Comparison of ENCODE assay signal across 8 cellular contexts in genomic region chr11:47980093-47980906, GRCh38. TPM values are rescaled to one million over a fixed set of nuclear protein-coding genes. Genes with fewer than 3 reads are reported as not detected.
DNase-seq lines count a peak whose midpoint lies in the region; ATAC-seq and TF ChIP-seq lines count a peak whose summit lies in the region.

Gene PTPRJ, plus strand, starts transcription at chr11:47980559. Its CDS starts 354 bp downstream, at chr11:47980913.

- peak within 1 kb of the TSS; percentile 91 to 96 for H3K27ac Mint-ChIP-seq in natural killer cell treated with Interleukin-12 subunit alpha and Interleukin-12 subunit beta and Interleukin-15 and Interleukin-18, amount 100 ng/mL, for 72 hours

- H3K36me3 ChIP-seq in PC-9 (ENCODE audit: low read depth) (peaks cover 19% of the 10 kb centered on the region), thymus (ENCODE audit: control insufficient read depth, insufficient read depth) (no peaks in the 10 kb centered on the region)

- peak; percentile 45 for ATAC-seq in HG03066 (IDR thresholded peaks at IDR 0.05; ENCODE audit: low read depth, unreplicated experiment)
- peak; percentile 78 to 89 for ATAC-seq in natural killer cell treated with Interleukin-12 subunit alpha and Interleukin-12 subunit beta and Interleukin-15 and Interleukin-18, amount 100 ng/mL, for 72 hours

- H3K9me3 Mint-ChIP-seq in natural killer cell treated with Interleukin-12 subunit alpha and Interleukin-12 subunit beta and Interleukin-15 and Interleukin-18, amount 100 ng/mL, for 72 hours: no peaks in the 10 kb centered on the region

- peak within 1 kb of the TSS; percentile 99 for H3K4me2 ChIP-seq in PC-9

- DNase-seq in SIG-M5 treated with dmso at 0.1 percent for 504 hours (lab: John Stamatoyannopoulos, UW; ENCODE audit: unreplicated experiment) (peak; percentile 54), SIG-M5 (lab: John Stamatoyannopoulos, UW) (no peak), PC-9 (peak in 1 of 2 experiments; percentile 66), fibroblast of villous mesenchyme (ENCODE audit: low read depth) (peak; percentile 57)
- peak; percentile 89 for DNase-seq in activated effector memory CD4-positive, alpha-beta T cell treated with anti-CD3 and anti-CD28 coated beads, Interleukin-2, amount 50 U/mL, for 16 hours
- peak; percentile 76 for DNase-seq in natural killer cell treated with Interleukin-12 subunit alpha and Interleukin-12 subunit beta and Interleukin-15 and Interleukin-18, amount 100 ng/mL, for 72 hours (ENCODE audit: low spot score)

- H3K4me3 Mint-ChIP-seq in natural killer cell treated with Interleukin-12 subunit alpha and Interleukin-12 subunit beta and Interleukin-15 and Interleukin-18, amount 100 ng/mL, for 72 hours: peak within 1 kb of the TSS; percentile 82

- H3K4me1 ChIP-seq in PC-9 (replicated peaks; ENCODE audit: insufficient read depth): peaks cover 54% of the 10 kb centered on the region
- H3K4me1 ChIP-seq in thymus (ENCODE audit: control insufficient read depth, insufficient read depth, low read length): no peaks in the 10 kb centered on the region

- TF ChIP-seq CTCF in PC-9 (conservative IDR thresholded peaks at IDR 0.05): no peak
- TF ChIP-seq CTCF in fibroblast of villous mesenchyme (IDR thresholded peaks at IDR 0.05; ENCODE audit: insufficient read depth, low read depth, low read length): no peak

- intact Hi-C loops in PC-9 (cut with micrococcal nuclease; ENCODE audit: unreplicated experiment): loop anchor here (2.0 to 5.0 kb wide), 2 partner anchors 129 to 213 kb away; partner anchors contain the start of gene FNBP4

- peaks cover 43% of the 10 kb centered on the region for H3F3A ChIP-seq in PC-9 (ENCODE audit: insufficient read depth, low read depth)

- no peaks in the 10 kb centered on the region for H4K20me1 ChIP-seq in PC-9 (ENCODE audit: insufficient read depth)

- H3K4me3 ChIP-seq in PC-9 (peak within 1 kb of the TSS; percentile 93), fibroblast of villous mesenchyme (ENCODE audit: low read depth, low read length) (peak within 1 kb of the TSS; percentile 74), thymus (ENCODE audit: low read length) (peak within 1 kb of the TSS; percentile 75)

- H2AFZ ChIP-seq in PC-9: peak within 1 kb of the TSS; percentile 68

- H3K36me3 Mint-ChIP-seq in natural killer cell treated with Interleukin-12 subunit alpha and Interleukin-12 subunit beta and Interleukin-15 and Interleukin-18, amount 100 ng/mL, for 72 hours: peaks cover 10% of the 10 kb centered on the region

- no peaks in the 10 kb centered on the region for H3K9me3 ChIP-seq in PC-9 (ENCODE audit: insufficient read depth, low read depth)
- no peaks in the 10 kb centered on the region for H3K9me3 ChIP-seq in thymus (ENCODE audit: control insufficient read depth)

- CTCF ChIA-PET in PC-9 (lab: Charles Lee): interaction anchor here (0.7 to 1.9 kb wide), 4 partner anchors 33 to 129 kb away, joined by 3 to 7 read pairs (median 3); no protein-coding TSS in a partner anchor

- H3K27me3 ChIP-seq in PC-9 (ENCODE audit: insufficient read depth, low read depth) (no peaks in the 10 kb centered on the region), thymus (ENCODE audit: control insufficient read depth, insufficient read depth) (peaks cover 24% of the 10 kb centered on the region)

- H3K4me1 Mint-ChIP-seq in natural killer cell treated with Interleukin-12 subunit alpha and Interleukin-12 subunit beta and Interleukin-15 and Interleukin-18, amount 100 ng/mL, for 72 hours (ENCODE audit: low read depth in 2 of 2): peaks cover 30% of the 10 kb centered on the region in 2 donors

- POLR2A ChIA-PET in PC-9 (lab: Charles Lee; ENCODE audit: unreplicated experiment): interaction anchor here (0.6 kb wide), 2 partner anchors 56 to 74 kb away, joined by 5 to 23 read pairs; no protein-coding TSS in a partner anchor

- BruUV-seq in PC-9 (replicated peaks; lab: Mats Ljungman, UMichigan): no TSS peak

- H3K27me3 Mint-ChIP-seq in natural killer cell treated with Interleukin-12 subunit alpha and Interleukin-12 subunit beta and Interleukin-15 and Interleukin-18, amount 100 ng/mL, for 72 hours: no peaks in the 10 kb centered on the region

- H3K9me2 ChIP-seq in PC-9 (ENCODE audit: insufficient read depth): no peaks in the 10 kb centered on the region

- 3% methylated on average over 110 of the region's 110 CpGs for WGBS in thymus

- peak within 1 kb of the TSS; percentile 14; the same call in 1 of the 2 replicates for H3K27ac ChIP-seq in PC-9
- H3K27ac ChIP-seq in thymus (ENCODE audit: low read depth): peak within 1 kb of the TSS; percentile 86

- peaks cover 43% of the 10 kb centered on the region for H3K79me2 ChIP-seq in PC-9 (ENCODE audit: low read depth)

RNA-seq across cellular contexts. Expression of gene PTPRJ, which starts in this region (rescaled TPM):
- total RNA-seq in PC-9 (2021) (43.3 and 43.7 TPM in 2 replicates), fibroblast of villous mesenchyme (18.7 and 29.8 TPM in 2 replicates)
- 10 to 100 TPM; 60.7 to 83.3 TPM for total RNA-seq in natural killer cell treated with Interleukin-12 subunit alpha and Interleukin-12 subunit beta and Interleukin-15 and Interleukin-18, amount 100 ng/mL, for 72 hours
- 4.4 TPM for polyA plus RNA-seq in thymus
